Comparison of ENCODE assay signal across 15 cellular contexts in the genomic region with DNA sequence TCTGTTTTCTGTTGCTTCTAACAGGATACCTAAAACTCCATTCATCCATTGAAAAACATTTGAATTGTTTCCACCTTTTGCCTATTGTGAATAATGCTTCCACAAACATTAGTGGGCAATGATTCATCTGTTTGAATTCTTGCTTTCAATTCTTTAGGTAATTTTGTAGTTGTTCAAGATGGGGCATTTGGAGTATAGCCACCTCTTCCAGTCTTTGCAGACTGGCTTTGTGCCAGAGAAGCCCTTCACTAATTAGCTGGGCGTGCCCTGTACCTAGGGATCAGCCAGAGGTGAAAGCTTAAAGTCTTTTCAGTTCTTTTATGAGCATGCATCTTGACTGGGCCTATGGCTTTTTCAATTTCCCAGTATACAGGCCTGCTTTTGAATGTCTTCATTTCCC. TPM values are rescaled to one million over a fixed set of nuclear protein-coding genes. Genes with fewer than 3 reads are reported as not detected.
DNase-seq lines count a peak whose midpoint lies in the region; ATAC-seq and TF ChIP-seq lines count a peak whose summit lies in the region.
"Had no signal": no experiment of that assay in that cellular context is flagged by ENCODE, and none has a peak within 500 bp of the region (broad histone marks: within the 10 kb centered on the region; RNA-seq: fewer than 3 reads in every experiment).

No MANE protein-coding gene starts in this region.

- H3K27me3 ChIP-seq in BE2C = peaks cover 10% of the 10 kb centered on the region
- no peaks in the 10 kb centered on the region for H3K27me3 ChIP-seq in neural progenitor cell
- H3K27me3 ChIP-seq: pancreas had no signal

- H3K36me3 Mint-ChIP-seq in MCF 10A (ENCODE audit: insufficient read depth, unreplicated experiment) (peaks cover 4% of the 10 kb centered on the region), progenitor cell of endocrine pancreas (ENCODE audit: insufficient read depth) (peaks cover 1% of the 10 kb centered on the region), neural progenitor cell (no peaks in the 10 kb centered on the region)
- H3K36me3 Mint-ChIP-seq: stimulated activated effector memory CD8-positive, alpha-beta T cell treated with anti-CD3 and anti-CD28 coated beads, Interleukin-12 subunit alpha, Interleukin-12 subunit beta, amount 100 ng/mL, for 72 hours had no signal

- no peak overlapping the region for H3K9ac ChIP-seq in neural progenitor cell

- H3K4me2 ChIP-seq in neural progenitor cell = no peak overlapping the region

- no peaks in the 10 kb centered on the region for H4K20me1 ChIP-seq in neural progenitor cell (ENCODE audit: low read depth)

- no peak for TF ChIP-seq CTCF in MCF 10A (IDR thresholded peaks at IDR 0.05; ENCODE audit: unreplicated experiment)
- no peak for TF ChIP-seq CTCF in BE2C (IDR thresholded peaks at IDR 0.05; ENCODE audit: low read depth, low read length)
- no peak for TF ChIP-seq CTCF in progenitor cell of endocrine pancreas (IDR thresholded peaks at IDR 0.05; ENCODE audit: unreplicated experiment)
- TF ChIP-seq CTCF in neural progenitor cell (IDR thresholded peaks at IDR 0.05) = no peak

- no peak overlapping the region for H3K4me3 ChIP-seq in BE2C (ENCODE audit: low read depth, low read length)
- no peak overlapping the region for H3K4me3 ChIP-seq in neural progenitor cell
- H3K4me3 ChIP-seq: pancreas had no signal

- intact Hi-C loops in MCF 10A (cut with micrococcal nuclease) = no loop called here
- intact Hi-C loops in left colon (cut with DNase I, micrococcal nuclease) = no loop called here
- intact Hi-C loops in posterior cingulate gyrus (cut with DNase I) = no loop called here

- H3K4me1 Mint-ChIP-seq in MCF 10A (ENCODE audit: insufficient read depth, unreplicated experiment) (peaks cover 42% of the 10 kb centered on the region), progenitor cell of endocrine pancreas (ENCODE audit: low read depth) (peaks cover 14% of the 10 kb centered on the region), neural progenitor cell (peaks cover 16% of the 10 kb centered on the region)
- H3K4me1 Mint-ChIP-seq: stimulated activated effector memory CD8-positive, alpha-beta T cell treated with anti-CD3 and anti-CD28 coated beads, Interleukin-12 subunit alpha, Interleukin-12 subunit beta, amount 100 ng/mL, for 72 hours had no signal

- in situ Hi-C loops in Caki2 (cut with HindIII; ENCODE audit: low pct_unique_long_range_greater_than_20kb, low sequenced_read_pairs) = loop anchor here (25.0 kb wide), 1 partner anchor 479 kb away; no protein-coding TSS in a partner anchor

- no peaks in the 10 kb centered on the region for H3K36me3 ChIP-seq in BE2C
- H3K36me3 ChIP-seq in neural progenitor cell = no peaks in the 10 kb centered on the region
- H3K36me3 ChIP-seq: pancreas had no signal

- DNase-seq in Caki2 (ENCODE audit: low read depth) (peak; percentile 82), HT-29 (ENCODE audit: low spot score) (peak; percentile 43), MCF 10A (ENCODE audit: unreplicated experiment) (peak; percentile 84), left colon (peak in 1 of 2 donors; percentile 11), posterior cingulate gyrus (no peak), BE2C (no peak), progenitor cell of endocrine pancreas (ENCODE audit: low spot score, unreplicated experiment) (no peak), neural progenitor cell (ENCODE audit: low spot score) (no peak)
- DNase-seq: mesendoderm, NCI-H526 treated with DMSO at 0.1 percent for 48 hours, pancreas had no signal

- no TSS peak for BruUV-seq in MCF 10A (replicated peaks; lab: Mats Ljungman, UMichigan)

- H3K27ac ChIP-seq in neural progenitor cell = no peak overlapping the region
- H3K27ac ChIP-seq: pancreas had no signal

- peaks cover 3% of the 10 kb centered on the region for H3F3A ChIP-seq in neural progenitor cell (ENCODE audit: low read depth)

- H3K9me3 Mint-ChIP-seq in MCF 10A (ENCODE audit: unreplicated experiment) = peaks cover 16% of the 10 kb centered on the region
- peaks cover 13% of the 10 kb centered on the region for H3K9me3 Mint-ChIP-seq in progenitor cell of endocrine pancreas (ENCODE audit: low read depth)
- peaks cover 6% of the 10 kb centered on the region for H3K9me3 Mint-ChIP-seq in neural progenitor cell

- H3K4me1 ChIP-seq in BE2C = no peaks in the 10 kb centered on the region
- H3K4me1 ChIP-seq in neural progenitor cell = peaks cover 13% of the 10 kb centered on the region

- no peak overlapping the region for H3K4me3 Mint-ChIP-seq in MCF 10A (ENCODE audit: unreplicated experiment)
- no peak overlapping the region for H3K4me3 Mint-ChIP-seq in progenitor cell of endocrine pancreas (ENCODE audit: low read depth)
- H3K4me3 Mint-ChIP-seq in neural progenitor cell = no peak overlapping the region
- H3K4me3 Mint-ChIP-seq: stimulated activated effector memory CD8-positive, alpha-beta T cell treated with anti-CD3 and anti-CD28 coated beads, Interleukin-12 subunit alpha, Interleukin-12 subunit beta, amount 100 ng/mL, for 72 hours had no signal

- POLR2A ChIA-PET in MCF 10A (lab: Yijun Ruan, JAX) = interaction anchor here (0.7 to 1.3 kb wide), 2 partner anchors 12 to 39 kb away, joined by 3 read pairs; no protein-coding TSS in a partner anchor

- H2AFZ ChIP-seq in neural progenitor cell (replicated peaks) = no peak overlapping the region

- H3K9me3 ChIP-seq in BE2C (no peaks in the 10 kb centered on the region), neural progenitor cell (ENCODE audit: low read depth) (peaks cover 5% of the 10 kb centered on the region)
- H3K9me3 ChIP-seq: pancreas had no signal

- H3K27ac Mint-ChIP-seq in MCF 10A (ENCODE audit: low read depth, unreplicated experiment) (peak overlapping the region; percentile 81), progenitor cell of endocrine pancreas (no peak overlapping the region), neural progenitor cell (no peak overlapping the region)
- H3K27ac Mint-ChIP-seq: stimulated activated effector memory CD8-positive, alpha-beta T cell treated with anti-CD3 and anti-CD28 coated beads, Interleukin-12 subunit alpha, Interleukin-12 subunit beta, amount 100 ng/mL, for 72 hours had no signal

- no peaks in the 10 kb centered on the region for H3K79me2 ChIP-seq in neural progenitor cell (ENCODE audit: low read depth)

- ATAC-seq in left colon = peak; percentile 73
- ATAC-seq: pancreas; stimulated activated effector memory CD8-positive, alpha-beta T cell treated with anti-CD3 and anti-CD28 coated beads, Interleukin-12 subunit alpha, Interleukin-12 subunit beta, amount 100 ng/mL, for 72 hours had no signal

- H3K27me3 Mint-ChIP-seq in MCF 10A (ENCODE audit: insufficient read depth, unreplicated experiment) = no peaks in the 10 kb centered on the region
- H3K27me3 Mint-ChIP-seq in progenitor cell of endocrine pancreas = peaks cover 33% of the 10 kb centered on the region
- no peaks in the 10 kb centered on the region for H3K27me3 Mint-ChIP-seq in neural progenitor cell (ENCODE audit: insufficient read depth, low read depth)

- CTCF ChIA-PET in MCF 10A (lab: Yijun Ruan, JAX) = interaction anchor here (0.6 to 1.4 kb wide), 3 partner anchors 12 to 233 kb away, joined by 3 to 6 read pairs (median 3); no protein-coding TSS in a partner anchor

RNA-seq across cellular contexts. Expression of a gene that starts 10.9 kb away (rescaled TPM):
- total RNA-seq in Caki2 (2014; rRNA removed; shearing (Covaris generic); ENCODE audit: low replicate concordance) = not detected in 2 replicates
- total RNA-seq in HT-29 (2014; rRNA removed; shearing (Covaris generic)) = not detected in 2 replicates
- total RNA-seq in MCF 10A (2022) (not detected in 2 replicates), left colon (not detected), progenitor cell of endocrine pancreas (not detected in 2 replicates), neural progenitor cell (ENCODE audit: low replicate concordance) (0.43 TPM in 1 of 2 replicates, not detected in the other)
- polyA plus RNA-seq in BE2C (2012; ENCODE audit: insufficient read depth, insufficient read length, low read depth) = not detected
- total RNA-seq: pancreas, SK-MEL-5 had no signal
- polyA plus RNA-seq: adipose tissue, BJ, pancreas had no signal

Comparison
In these comparisons a context has a peak if more than half of its experiments do, and no peak if none do; other contexts are left out.
1. DNase-seq: peak in Caki2 (single experiment), HT-29 (single experiment) and MCF 10A (single experiment); none in posterior cingulate gyrus (0 of 10), BE2C (single experiment), progenitor cell of endocrine pancreas (single experiment) and neural progenitor cell (single experiment).